ENCODE assay signal across 3 cellular contexts in the genomic region with DNA sequence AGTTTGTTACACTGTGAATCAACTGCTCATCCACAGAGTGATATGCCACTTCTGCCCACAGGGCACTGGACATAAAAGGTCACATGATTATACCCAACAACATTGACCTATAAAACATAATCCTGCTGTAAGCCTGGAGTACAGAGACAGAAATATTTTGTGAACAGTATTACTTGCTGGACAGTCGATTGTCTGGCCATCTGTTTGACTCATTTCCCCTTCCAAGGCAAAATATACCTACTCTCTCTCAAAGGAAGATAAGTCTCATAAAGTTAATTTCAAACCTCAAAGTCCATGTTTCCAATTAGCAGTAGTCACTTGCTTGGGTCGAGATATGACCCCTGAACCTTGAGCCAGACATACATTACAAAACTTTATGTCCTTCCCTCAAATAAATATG.
TF ChIP-seq lines count a peak whose summit lies in the region.

No MANE protein-coding gene starts in this region.

TF ChIP-seq in IMR-90, 13 proteins besides CTCF, POLR2A, EP300 and RAD21:
- TF ChIP-seq FOS (IDR thresholded peaks at IDR 0.05; ENCODE audit: low read depth, low read length) (no peak), RCOR1 (IDR thresholded peaks at IDR 0.05; ENCODE audit: insufficient replicate concordance, low read length) (no peak), MAFK (IDR thresholded peaks at IDR 0.05; ENCODE audit: low read depth, low read length) (no peak), SMC3 (IDR thresholded peaks at IDR 0.05; ENCODE audit: low read depth, low read length) (no peak), CHD1 (IDR thresholded peaks at IDR 0.05; ENCODE audit: low read depth, low read length) (no peak), CEBPB (IDR thresholded peaks at IDR 0.05; ENCODE audit: low read depth, low read length) (no peak), MAZ (IDR thresholded peaks at IDR 0.05; ENCODE audit: borderline replicate concordance, low read depth, low read length) (no peak), NFE2L2 (IDR thresholded peaks at IDR 0.05; ENCODE audit: low read depth, low read length) (no peak), RFX5 (IDR thresholded peaks at IDR 0.05; ENCODE audit: low read depth, low read length) (no peak), BHLHE40 (IDR thresholded peaks at IDR 0.05; ENCODE audit: low read depth, low read length) (no peak), MXI1 (IDR thresholded peaks at IDR 0.05; ENCODE audit: borderline replicate concordance, low read depth, low read length) (no peak)
- TF ChIP-seq, protein P1, sequence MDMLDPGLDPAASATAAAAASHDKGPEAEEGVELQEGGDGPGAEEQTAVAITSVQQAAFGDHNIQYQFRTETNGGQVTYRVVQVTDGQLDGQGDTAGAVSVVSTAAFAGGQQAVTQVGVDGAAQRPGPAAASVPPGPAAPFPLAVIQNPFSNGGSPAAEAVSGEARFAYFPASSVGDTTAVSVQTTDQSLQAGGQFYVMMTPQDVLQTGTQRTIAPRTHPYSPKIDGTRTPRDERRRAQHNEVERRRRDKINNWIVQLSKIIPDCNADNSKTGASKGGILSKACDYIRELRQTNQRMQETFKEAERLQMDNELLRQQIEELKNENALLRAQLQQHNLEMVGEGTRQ (IDR thresholded peaks at IDR 0.05; ENCODE audit: low read depth, low read length), result no peak
- TF ChIP-seq, protein P2, sequence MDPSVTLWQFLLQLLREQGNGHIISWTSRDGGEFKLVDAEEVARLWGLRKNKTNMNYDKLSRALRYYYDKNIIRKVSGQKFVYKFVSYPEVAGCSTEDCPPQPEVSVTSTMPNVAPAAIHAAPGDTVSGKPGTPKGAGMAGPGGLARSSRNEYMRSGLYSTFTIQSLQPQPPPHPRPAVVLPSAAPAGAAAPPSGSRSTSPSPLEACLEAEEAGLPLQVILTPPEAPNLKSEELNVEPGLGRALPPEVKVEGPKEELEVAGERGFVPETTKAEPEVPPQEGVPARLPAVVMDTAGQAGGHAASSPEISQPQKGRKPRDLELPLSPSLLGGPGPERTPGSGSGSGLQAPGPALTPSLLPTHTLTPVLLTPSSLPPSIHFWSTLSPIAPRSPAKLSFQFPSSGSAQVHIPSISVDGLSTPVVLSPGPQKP (IDR thresholded peaks at IDR 0.05; ENCODE audit: borderline replicate concordance, low read depth, low read length), result no peak

TF ChIP-seq in K562, 482 proteins besides CTCF, POLR2A, EP300 and RAD21:
- TF ChIP-seq, protein P3, sequence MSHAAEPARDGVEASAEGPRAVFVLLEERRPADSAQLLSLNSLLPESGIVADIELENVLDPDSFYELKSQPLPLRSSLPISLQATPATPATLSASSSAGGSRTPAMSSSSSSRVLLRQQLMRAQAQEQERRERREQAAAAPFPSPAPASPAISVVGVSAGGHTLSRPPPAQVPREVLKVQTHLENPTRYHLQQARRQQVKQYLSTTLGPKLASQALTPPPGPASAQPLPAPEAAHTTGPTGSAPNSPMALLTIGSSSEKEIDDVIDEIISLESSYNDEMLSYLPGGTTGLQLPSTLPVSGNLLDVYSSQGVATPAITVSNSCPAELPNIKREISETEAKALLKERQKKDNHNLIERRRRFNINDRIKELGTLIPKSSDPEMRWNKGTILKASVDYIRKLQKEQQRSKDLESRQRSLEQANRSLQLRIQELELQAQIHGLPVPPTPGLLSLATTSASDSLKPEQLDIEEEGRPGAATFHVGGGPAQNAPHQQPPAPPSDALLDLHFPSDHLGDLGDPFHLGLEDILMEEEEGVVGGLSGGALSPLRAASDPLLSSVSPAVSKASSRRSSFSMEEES (CRISPR knock-in tag; IDR thresholded peaks at IDR 0.05), result peak; percentile 63
- TF ChIP-seq ZNF174 (CRISPR knock-in tag; IDR thresholded peaks at IDR 0.05), result no peak

TF ChIP-seq in endothelial cell of umbilical vein, 7 proteins besides CTCF, POLR2A, EP300 and RAD21:
- TF ChIP-seq MYC (IDR thresholded peaks at IDR 0.05; ENCODE audit: low read depth, low read length), result no peak
- TF ChIP-seq EZH2 (IDR thresholded peaks at IDR 0.05; ENCODE audit: borderline replicate concordance, low read depth, low read length, severe bottlenecking), result no peak
- TF ChIP-seq, protein P4, sequence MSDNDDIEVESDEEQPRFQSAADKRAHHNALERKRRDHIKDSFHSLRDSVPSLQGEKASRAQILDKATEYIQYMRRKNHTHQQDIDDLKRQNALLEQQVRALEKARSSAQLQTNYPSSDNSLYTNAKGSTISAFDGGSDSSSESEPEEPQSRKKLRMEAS (IDR thresholded peaks at IDR 0.05; ENCODE audit: insufficient read depth, insufficient read length), result no peak
- TF ChIP-seq GATA2 (IDR thresholded peaks at IDR 0.05; ENCODE audit: insufficient read depth, insufficient read length, low read depth, low read length), result peak; percentile 3
- TF ChIP-seq JUN (IDR thresholded peaks at IDR 0.05; ENCODE audit: borderline replicate concordance, insufficient read depth, insufficient read length, low read depth), result no peak
- TF ChIP-seq FOS (IDR thresholded peaks at IDR 0.05; ENCODE audit: borderline replicate concordance, insufficient read depth, low read length), result peak; percentile 30
TF ChIP-seq in endothelial cell of umbilical vein: peak in this region for 2.
